ENCODE assay signal across 3 cellular contexts in the genomic region with DNA sequence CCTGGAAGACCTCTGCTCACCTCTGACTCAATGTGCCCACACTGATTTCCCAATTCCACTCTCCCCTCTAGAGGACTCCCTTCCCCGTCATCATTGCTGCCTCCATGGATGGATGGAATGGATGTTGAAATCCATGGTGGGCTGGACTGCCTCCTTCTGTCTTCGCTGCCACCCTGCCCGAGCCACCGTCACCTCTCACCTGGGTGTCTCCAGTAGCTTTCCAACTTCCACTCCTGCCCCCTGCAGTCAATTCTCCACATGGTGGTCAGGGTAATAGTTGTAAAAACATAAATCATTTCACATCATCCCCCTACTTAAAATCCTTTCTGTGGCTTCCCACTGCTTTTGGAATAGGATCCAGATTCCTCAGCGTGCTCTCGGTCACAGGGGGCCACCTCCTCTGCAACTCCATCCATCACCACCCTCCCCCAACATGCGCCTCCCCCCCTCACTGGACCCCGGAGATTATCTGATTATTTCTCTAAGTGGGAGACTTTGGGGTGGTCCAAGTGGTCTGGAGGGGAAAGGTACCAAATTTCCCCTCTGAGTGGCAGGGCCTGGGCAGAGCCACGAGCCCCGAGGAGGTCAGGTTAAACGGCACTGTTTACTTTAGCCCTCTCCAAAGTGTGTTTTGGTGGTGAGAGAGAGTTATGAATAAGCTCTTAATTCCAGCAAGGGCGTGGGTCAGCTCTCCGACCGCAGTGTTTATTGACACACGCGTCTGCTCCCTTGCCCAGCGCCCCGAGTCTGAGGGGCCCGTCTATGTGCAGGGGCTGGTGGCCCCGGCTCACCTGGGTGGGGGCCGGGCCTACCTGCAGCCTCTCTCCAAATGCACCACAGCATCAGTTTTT.
TF ChIP-seq lines count a peak whose summit lies in the region.

No MANE protein-coding gene starts in this region.

TF ChIP-seq in IMR-90, 13 proteins besides CTCF, POLR2A, EP300 and RAD21 (continued from another document):
- peak; percentile 89 for TF ChIP-seq BHLHE40 (IDR thresholded peaks at IDR 0.05; ENCODE audit: low read depth, low read length)
- TF ChIP-seq CEBPB (IDR thresholded peaks at IDR 0.05; ENCODE audit: low read depth, low read length): peak; percentile 14; the same call in 1 of the 2 replicates
- TF ChIP-seq MAFK (IDR thresholded peaks at IDR 0.05; ENCODE audit: low read depth, low read length): no peak
- TF ChIP-seq CHD1 (IDR thresholded peaks at IDR 0.05; ENCODE audit: low read depth, low read length): no peak
- peak; percentile 72 for TF ChIP-seq FOS (IDR thresholded peaks at IDR 0.05; ENCODE audit: low read depth, low read length)
- TF ChIP-seq MAZ (IDR thresholded peaks at IDR 0.05; ENCODE audit: borderline replicate concordance, low read depth, low read length): no peak
- TF ChIP-seq, protein P1, sequence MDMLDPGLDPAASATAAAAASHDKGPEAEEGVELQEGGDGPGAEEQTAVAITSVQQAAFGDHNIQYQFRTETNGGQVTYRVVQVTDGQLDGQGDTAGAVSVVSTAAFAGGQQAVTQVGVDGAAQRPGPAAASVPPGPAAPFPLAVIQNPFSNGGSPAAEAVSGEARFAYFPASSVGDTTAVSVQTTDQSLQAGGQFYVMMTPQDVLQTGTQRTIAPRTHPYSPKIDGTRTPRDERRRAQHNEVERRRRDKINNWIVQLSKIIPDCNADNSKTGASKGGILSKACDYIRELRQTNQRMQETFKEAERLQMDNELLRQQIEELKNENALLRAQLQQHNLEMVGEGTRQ (IDR thresholded peaks at IDR 0.05; ENCODE audit: low read depth, low read length): no peak
- TF ChIP-seq RCOR1 (IDR thresholded peaks at IDR 0.05; ENCODE audit: insufficient replicate concordance, low read length): peak; percentile 75

TF ChIP-seq in liver, 16 proteins besides CTCF, POLR2A, EP300 and RAD21 (continued from another document):
- TF ChIP-seq SP1 (IDR thresholded peaks at IDR 0.05): no peak
- no peak for TF ChIP-seq TAF1 (conservative IDR thresholded peaks at IDR 0.05)
- no peak for TF ChIP-seq YY1 (IDR thresholded peaks at IDR 0.05)
- TF ChIP-seq, protein P2, sequence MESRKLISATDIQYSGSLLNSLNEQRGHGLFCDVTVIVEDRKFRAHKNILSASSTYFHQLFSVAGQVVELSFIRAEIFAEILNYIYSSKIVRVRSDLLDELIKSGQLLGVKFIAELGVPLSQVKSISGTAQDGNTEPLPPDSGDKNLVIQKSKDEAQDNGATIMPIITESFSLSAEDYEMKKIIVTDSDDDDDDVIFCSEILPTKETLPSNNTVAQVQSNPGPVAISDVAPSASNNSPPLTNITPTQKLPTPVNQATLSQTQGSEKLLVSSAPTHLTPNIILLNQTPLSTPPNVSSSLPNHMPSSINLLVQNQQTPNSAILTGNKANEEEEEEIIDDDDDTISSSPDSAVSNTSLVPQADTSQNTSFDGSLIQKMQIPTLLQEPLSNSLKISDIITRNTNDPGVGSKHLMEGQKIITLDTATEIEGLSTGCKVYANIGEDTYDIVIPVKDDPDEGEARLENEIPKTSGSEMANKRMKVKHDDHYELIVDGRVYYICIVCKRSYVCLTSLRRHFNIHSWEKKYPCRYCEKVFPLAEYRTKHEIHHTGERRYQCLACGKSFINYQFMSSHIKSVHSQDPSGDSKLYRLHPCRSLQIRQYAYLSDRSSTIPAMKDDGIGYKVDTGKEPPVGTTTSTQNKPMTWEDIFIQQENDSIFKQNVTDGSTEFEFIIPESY (IDR thresholded peaks at IDR 0.05): no peak
- no peak for TF ChIP-seq HNF4G (IDR thresholded peaks at IDR 0.05)
- peak in 1 of 2 donors; percentile 18 for TF ChIP-seq HNF4A (conservative IDR thresholded peaks at IDR 0.05)

TF ChIP-seq in SK-N-SH treated with all-trans-retinoic acid at 6 μM for 48 hours, 23 proteins besides CTCF, POLR2A, EP300 and RAD21:
- TF ChIP-seq, protein P3, sequence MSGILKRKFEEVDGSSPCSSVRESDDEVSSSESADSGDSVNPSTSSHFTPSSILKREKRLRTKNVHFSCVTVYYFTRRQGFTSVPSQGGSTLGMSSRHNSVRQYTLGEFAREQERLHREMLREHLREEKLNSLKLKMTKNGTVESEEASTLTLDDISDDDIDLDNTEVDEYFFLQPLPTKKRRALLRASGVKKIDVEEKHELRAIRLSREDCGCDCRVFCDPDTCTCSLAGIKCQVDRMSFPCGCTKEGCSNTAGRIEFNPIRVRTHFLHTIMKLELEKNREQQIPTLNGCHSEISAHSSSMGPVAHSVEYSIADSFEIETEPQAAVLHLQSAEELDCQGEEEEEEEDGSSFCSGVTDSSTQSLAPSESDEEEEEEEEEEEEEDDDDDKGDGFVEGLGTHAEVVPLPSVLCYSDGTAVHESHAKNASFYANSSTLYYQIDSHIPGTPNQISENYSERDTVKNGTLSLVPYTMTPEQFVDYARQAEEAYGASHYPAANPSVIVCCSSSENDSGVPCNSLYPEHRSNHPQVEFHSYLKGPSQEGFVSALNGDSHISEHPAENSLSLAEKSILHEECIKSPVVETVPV (CRISPR knock-in tag; IDR thresholded peaks at IDR 0.05): no peak
- TF ChIP-seq ESRRG (CRISPR knock-in tag; IDR thresholded peaks at IDR 0.05): no peak
- TF ChIP-seq ZNF565 (CRISPR knock-in tag; conservative IDR thresholded peaks at IDR 0.05; ENCODE audit: low read depth): no peak
- TF ChIP-seq, protein P4, sequence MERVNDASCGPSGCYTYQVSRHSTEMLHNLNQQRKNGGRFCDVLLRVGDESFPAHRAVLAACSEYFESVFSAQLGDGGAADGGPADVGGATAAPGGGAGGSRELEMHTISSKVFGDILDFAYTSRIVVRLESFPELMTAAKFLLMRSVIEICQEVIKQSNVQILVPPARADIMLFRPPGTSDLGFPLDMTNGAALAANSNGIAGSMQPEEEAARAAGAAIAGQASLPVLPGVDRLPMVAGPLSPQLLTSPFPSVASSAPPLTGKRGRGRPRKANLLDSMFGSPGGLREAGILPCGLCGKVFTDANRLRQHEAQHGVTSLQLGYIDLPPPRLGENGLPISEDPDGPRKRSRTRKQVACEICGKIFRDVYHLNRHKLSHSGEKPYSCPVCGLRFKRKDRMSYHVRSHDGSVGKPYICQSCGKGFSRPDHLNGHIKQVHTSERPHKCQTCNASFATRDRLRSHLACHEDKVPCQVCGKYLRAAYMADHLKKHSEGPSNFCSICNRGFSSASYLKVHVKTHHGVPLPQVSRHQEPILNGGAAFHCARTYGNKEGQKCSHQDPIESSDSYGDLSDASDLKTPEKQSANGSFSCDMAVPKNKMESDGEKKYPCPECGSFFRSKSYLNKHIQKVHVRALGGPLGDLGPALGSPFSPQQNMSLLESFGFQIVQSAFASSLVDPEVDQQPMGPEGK (CRISPR knock-in tag; IDR thresholded peaks at IDR 0.05; ENCODE audit: borderline replicate concordance): no peak
- no peak for TF ChIP-seq CSDC2 (CRISPR knock-in tag; IDR thresholded peaks at IDR 0.05)
- no peak for TF ChIP-seq ZNF8 (CRISPR knock-in tag; IDR thresholded peaks at IDR 0.05)
- TF ChIP-seq SNAI2 (CRISPR knock-in tag; IDR thresholded peaks at IDR 0.05): no peak
- TF ChIP-seq GLIS3 (CRISPR knock-in tag; IDR thresholded peaks at IDR 0.05): no peak
- TF ChIP-seq RARB (CRISPR knock-in tag; IDR thresholded peaks at IDR 0.05): no peak
- no peak for TF ChIP-seq TCF4 (CRISPR knock-in tag; IDR thresholded peaks at IDR 0.05; ENCODE audit: borderline replicate concordance)
- TF ChIP-seq ZNF70 (CRISPR knock-in tag; IDR thresholded peaks at IDR 0.05): no peak
- TF ChIP-seq ZFP30 (CRISPR knock-in tag; IDR thresholded peaks at IDR 0.05): no peak
- no peak for TF ChIP-seq TOX (CRISPR knock-in tag; IDR thresholded peaks at IDR 0.05; ENCODE audit: borderline replicate concordance)
- TF ChIP-seq OSR1 (CRISPR knock-in tag; IDR thresholded peaks at IDR 0.05): no peak
TF ChIP-seq in SK-N-SH treated with all-trans-retinoic acid at 6 μM for 48 hours: peak in this region for 0.
